In genomic region chr5:6484899-6485298, GRCh38 we compare ENCODE assay signal across 23 cellular contexts. TPM values are rescaled to one million over a fixed set of nuclear protein-coding genes. Genes with fewer than 3 reads are reported as not detected.
DNase-seq lines count a peak whose midpoint lies in the region; ATAC-seq, FAIRE-seq and TF ChIP-seq lines count a peak whose summit lies in the region.
"Had no signal": no experiment of that assay in that cellular context is flagged by ENCODE, and none has a peak within 500 bp of the region (broad histone marks: within the 10 kb centered on the region; RNA-seq: fewer than 3 reads in every experiment).

No MANE protein-coding gene starts in this region.

- no peak overlapping the region for H3K4me3 Mint-ChIP-seq in activated naive CD4-positive, alpha-beta T cell treated with anti-CD3 and anti-CD28 coated beads, Interleukin-2, amount 10 ng/mL, durations not matched to agents 7 days and 5 days
- no peak overlapping the region for H3K4me3 Mint-ChIP-seq in activated naive CD4-positive, alpha-beta T cell treated with anti-CD3 and anti-CD28 coated beads for 36 hours
- no peak overlapping the region for H3K4me3 Mint-ChIP-seq in type B pancreatic cell
- H3K4me3 Mint-ChIP-seq: HFFc6 had no signal

- H4K20me1 ChIP-seq in HepG2 (ENCODE audit: insufficient read depth, low read length): no peaks in the 10 kb centered on the region

- no peak for TF ChIP-seq POLR2A in HepG2 (IDR thresholded peaks at IDR 0.05; ENCODE audit: insufficient read depth in 1 of 2, low read depth in 2 of 2, low read length in 2 of 2)

- TF ChIP-seq CTCF in HepG2 (CRISPR knock-in tag; IDR thresholded peaks at IDR 0.05) (no peak), type B pancreatic cell (conservative IDR thresholded peaks at IDR 0.05) (no peak)

- TF ChIP-seq EP300 in HepG2 (IDR thresholded peaks at IDR 0.05; ENCODE audit: low read depth in 2 of 2, low read length in 2 of 2) (no peak), HepG2 (CRISPR knock-in tag; IDR thresholded peaks at IDR 0.05; ENCODE audit: borderline replicate concordance) (no peak)

- H3K4me1 ChIP-seq in HepG2 (ENCODE audit: insufficient read depth, low read length): no peaks in the 10 kb centered on the region

- H3K36me3 ChIP-seq in HepG2 (replicated peaks in 1 of 2; ENCODE audit: control insufficient read depth in 1 of 2, insufficient read depth in 2 of 2, low read length in 2 of 2): no peaks in the 10 kb centered on the region

- H3K9me3 ChIP-seq in HepG2 (ENCODE audit: low read length): no peaks in the 10 kb centered on the region

- peaks cover 2% of the 10 kb centered on the region for H3K27me3 Mint-ChIP-seq in activated naive CD4-positive, alpha-beta T cell treated with anti-CD3 and anti-CD28 coated beads, Interleukin-2, amount 10 ng/mL, durations not matched to agents 7 days and 5 days
- H3K27me3 Mint-ChIP-seq in activated naive CD4-positive, alpha-beta T cell treated with anti-CD3 and anti-CD28 coated beads for 36 hours (ENCODE audit: low read depth): peaks cover 2% of the 10 kb centered on the region
- peaks cover 13% of the 10 kb centered on the region for H3K27me3 Mint-ChIP-seq in type B pancreatic cell

- FAIRE-seq in HTR-8/SVneo (lab: Jason Lieb, UNC): peak; percentile 51
- no peak for FAIRE-seq in HepG2 (lab: Jason Lieb, UNC)
- FAIRE-seq: A204.1, G401.6, GM19239, H54 had no signal

- H3K9ac ChIP-seq in HepG2 (ENCODE audit: insufficient read depth, low read depth, low read length): no peak overlapping the region

- H3K9me3 Mint-ChIP-seq in activated naive CD4-positive, alpha-beta T cell treated with anti-CD3 and anti-CD28 coated beads, Interleukin-2, amount 10 ng/mL, durations not matched to agents 7 days and 5 days: no peaks in the 10 kb centered on the region
- H3K9me3 Mint-ChIP-seq in activated naive CD4-positive, alpha-beta T cell treated with anti-CD3 and anti-CD28 coated beads for 36 hours: no peaks in the 10 kb centered on the region
- no peaks in the 10 kb centered on the region for H3K9me3 Mint-ChIP-seq in type B pancreatic cell
- H3K9me3 Mint-ChIP-seq: HFFc6 had no signal

- no peaks in the 10 kb centered on the region for H3K36me3 Mint-ChIP-seq in activated naive CD4-positive, alpha-beta T cell treated with anti-CD3 and anti-CD28 coated beads, Interleukin-2, amount 10 ng/mL, durations not matched to agents 7 days and 5 days
- no peaks in the 10 kb centered on the region for H3K36me3 Mint-ChIP-seq in activated naive CD4-positive, alpha-beta T cell treated with anti-CD3 and anti-CD28 coated beads for 36 hours (ENCODE audit: low read depth)
- H3K36me3 Mint-ChIP-seq in type B pancreatic cell: no peaks in the 10 kb centered on the region

- H3K27ac Mint-ChIP-seq in activated naive CD4-positive, alpha-beta T cell treated with anti-CD3 and anti-CD28 coated beads, Interleukin-2, amount 10 ng/mL, durations not matched to agents 7 days and 5 days: peak overlapping the region; percentile 74
- H3K27ac Mint-ChIP-seq in activated naive CD4-positive, alpha-beta T cell treated with anti-CD3 and anti-CD28 coated beads for 36 hours: no peak overlapping the region
- H3K27ac Mint-ChIP-seq in type B pancreatic cell: peak overlapping the region; percentile 43
- H3K27ac Mint-ChIP-seq: HFFc6 had no signal

- CTCF ChIA-PET in activated naive CD4-positive, alpha-beta T cell treated with anti-CD3 and anti-CD28 coated beads, Interleukin-2, amount 10 ng/mL, durations not matched to agents 7 days and 5 days (lab: Charles Lee): interaction anchor here (0.7 kb wide), 1 partner anchor 244 kb away, joined by 3 read pairs; no protein-coding TSS in a partner anchor
- CTCF ChIA-PET in activated naive CD4-positive, alpha-beta T cell treated with anti-CD3 and anti-CD28 coated beads for 36 hours (lab: Charles Lee): no interaction called here
- CTCF ChIA-PET in HepG2 (lab: Yijun Ruan, JAX; ENCODE audit: low intra/inter-chr PET ratio, low total read pairs): no interaction called here

- ATAC-seq in HepG2: no peak
- ATAC-seq in HG02642 (IDR thresholded peaks at IDR 0.05; ENCODE audit: poor library complexity, unreplicated experiment): no peak

- H3K79me2 ChIP-seq in HepG2 (ENCODE audit: insufficient read depth, low read length): no peaks in the 10 kb centered on the region

- TF ChIP-seq RAD21 in HepG2 (CRISPR knock-in tag; IDR thresholded peaks at IDR 0.05): no peak

- no peak overlapping the region for H2AFZ ChIP-seq in HepG2 (ENCODE audit: low read length)

- peaks cover 43% of the 10 kb centered on the region for H3K4me1 Mint-ChIP-seq in activated naive CD4-positive, alpha-beta T cell treated with anti-CD3 and anti-CD28 coated beads, Interleukin-2, amount 10 ng/mL, durations not matched to agents 7 days and 5 days
- H3K4me1 Mint-ChIP-seq in activated naive CD4-positive, alpha-beta T cell treated with anti-CD3 and anti-CD28 coated beads for 36 hours (ENCODE audit: low read depth): peaks cover 35% of the 10 kb centered on the region
- peaks cover 26% of the 10 kb centered on the region for H3K4me1 Mint-ChIP-seq in type B pancreatic cell (ENCODE audit: unreplicated experiment)

- in situ Hi-C loops in HepG2 (cut with HindIII; ENCODE audit: extremely low pct_ligation_motif_present, low pct_unique_long_range_greater_than_20kb): no loop called here

- DNase-seq in activated naive CD4-positive, alpha-beta T cell treated with anti-CD3 and anti-CD28 coated beads, Interleukin-2, amount 10 ng/mL, durations not matched to agents 7 days and 5 days: no peak
- DNase-seq in activated naive CD4-positive, alpha-beta T cell treated with anti-CD3 and anti-CD28 coated beads for 36 hours: no peak
- no peak for DNase-seq in HTR-8/SVneo (ENCODE audit: insufficient read length, low spot score)
- no peak for DNase-seq in HepG2 (ENCODE audit: low spot score)
- no peak for DNase-seq in type B pancreatic cell (ENCODE audit: extremely low spot score, unreplicated experiment)
- DNase-seq in activated CD4-positive, CD25-positive, alpha-beta regulatory T cell (lab: John Stamatoyannopoulos, UW): no peak
- DNase-seq in NCI-H2107 treated with DMSO at 0.1 percent for 48 hours (lab: John Stamatoyannopoulos, UW; ENCODE audit: unreplicated experiment): no peak
- DNase-seq: DMS79, HFFc6, Kasumi-1, NCI-H1105, NCI-H1694, NCI-H2107, NCI-H226, NCI-H524 treated with DMSO at 0.1 percent for 48 hours, SHP77 treated with DMSO at 0.1 percent for 48 hours had no signal

- POLR2A ChIA-PET in HepG2 (lab: Yijun Ruan, JAX): no interaction called here

- intact Hi-C loops in activated naive CD4-positive, alpha-beta T cell treated with anti-CD3 and anti-CD28 coated beads for 36 hours (cut with micrococcal nuclease): loop anchor here (1.0 to 5.0 kb wide), 2 partner anchors 8 to 108 kb away; partner anchors contain the start of gene MED10
- intact Hi-C loops in HepG2 (cut with micrococcal nuclease; ENCODE audit: unreplicated experiment): no loop called here

- 24% methylated on average over 5 of the region's 5 CpGs for WGBS in HepG2 (ENCODE audit: low lambda C conversion rate)

- no peak overlapping the region for H3K4me3 ChIP-seq in HepG2 (replicated peaks in 1 of 3; ENCODE audit: insufficient read depth in 1 of 3, low read depth in 2 of 3, low read length in 3 of 3)

- peaks cover 0 to 11% of the 10 kb centered on the region in 2 experiments; a peak in 4 of 5 replicates for H3K27me3 ChIP-seq in HepG2 (ENCODE audit: control insufficient read depth in 1 of 2, insufficient read depth in 2 of 2, low read length in 2 of 2)

- H3K4me2 ChIP-seq in HepG2 (ENCODE audit: low read depth, low read length): no peak overlapping the region

- no peak overlapping the region for H3K27ac ChIP-seq in HepG2 (ENCODE audit: extremely low read length, insufficient read depth, low read length)
- H3K27ac ChIP-seq: C4-2B had no signal

- no TSS peak for BruUV-seq in HepG2 (replicated peaks; lab: Mats Ljungman, UMichigan)

TF ChIP-seq in HepG2, 621 proteins besides CTCF, POLR2A, EP300 and RAD21 (continues in another document):
- TF ChIP-seq ZNF30 (CRISPR knock-in tag; IDR thresholded peaks at IDR 0.05) (no peak), FOXK1 (CRISPR knock-in tag; IDR thresholded peaks at IDR 0.05; ENCODE audit: borderline replicate concordance, low read depth) (no peak)

RNA-seq across cellular contexts. Expression of gene UBE2QL1, which starts 36.2 kb away (rescaled TPM):
- total RNA-seq in activated naive CD4-positive, alpha-beta T cell treated with anti-CD3 and anti-CD28 coated beads for 36 hours: not detected
- total RNA-seq in HepG2 (2016; rRNA removed; fragmentation: Illumina TruSeq; extraction: Trizol) (not detected in 2 replicates), type B pancreatic cell (ENCODE audit: low replicate concordance) (5.6 and 6.9 TPM in 2 replicates)
- not detected in 2 replicates for total RNA-seq in HepG2 (2016; cell fraction: cytosol; rRNA removed; fragmentation: Illumina TruSeq; extraction: Trizol; ENCODE audit: low read depth)
- not detected in 2 replicates for total RNA-seq in HepG2 (2016; cell fraction: insoluble cytoplasmic fraction; rRNA removed; fragmentation: Illumina TruSeq; extraction: Trizol)
- total RNA-seq in HepG2 (2016; cell fraction: membrane; rRNA removed; fragmentation: Illumina TruSeq; extraction: Trizol): not detected in 2 replicates
- not detected in 2 replicates for total RNA-seq in HepG2 (2016; cell fraction: nucleus; rRNA removed; fragmentation: Illumina TruSeq; extraction: Trizol)
- polyA plus RNA-seq in HepG2 (2011; rRNA removed): not detected in 2 replicates
- polyA plus RNA-seq in HepG2 (2011; cell fraction: cytosol; rRNA removed): not detected in 2 replicates
- polyA plus RNA-seq in HepG2 (2011; cell fraction: nucleus; rRNA removed): not detected in 2 replicates
- not detected in 2 replicates for polyA plus RNA-seq in HepG2 (2012)
- polyA plus RNA-seq in HepG2 (2016; cell fraction: cytosol; fragmentation: Illumina TruSeq; extraction: Trizol; ENCODE audit: low read depth): not detected in 2 replicates
- not detected in 2 replicates for polyA plus RNA-seq in HepG2 (2016; cell fraction: insoluble cytoplasmic fraction; fragmentation: Illumina TruSeq; extraction: Trizol; ENCODE audit: low read depth)
- not detected in 2 replicates for polyA plus RNA-seq in HepG2 (2016; cell fraction: membrane; fragmentation: Illumina TruSeq; extraction: Trizol; ENCODE audit: low read depth)
- polyA plus RNA-seq in HepG2 (2016; cell fraction: nucleus; fragmentation: Illumina TruSeq; extraction: Trizol; ENCODE audit: insufficient read depth, low read depth): not detected in 2 replicates
- polyA minus RNA-seq in HepG2 (2011; rRNA and poly(A)+ RNA removed; ENCODE audit: low replicate concordance): not detected in 2 replicates
- not detected in 2 replicates for polyA minus RNA-seq in HepG2 (2011; cell fraction: cytosol; rRNA and poly(A)+ RNA removed)
- not detected in 2 replicates for polyA minus RNA-seq in HepG2 (2011; cell fraction: nucleus; rRNA and poly(A)+ RNA removed)
- total RNA-seq: HFFc6, OCI-LY7 had no signal
